In genomic region chr10:79090134-79090803, GRCh38 we compare ENCODE assay signal across 10 cellular contexts. TPM values are rescaled to one million over a fixed set of nuclear protein-coding genes. Genes with fewer than 3 reads are reported as not detected.
A peak's percentile ranks its signal among the peaks of the same experiment; 100 is the strongest.
DNase-seq lines count a peak whose midpoint lies in the region; ATAC-seq and TF ChIP-seq lines count a peak whose summit lies in the region.
"Had no signal": no experiment of that assay in that cellular context is flagged by ENCODE, and none has a peak within 500 bp of the region (broad histone marks: within the 10 kb centered on the region; RNA-seq: fewer than 3 reads in every experiment).

No MANE protein-coding gene starts in this region.

- peaks cover 44% of the 10 kb centered on the region for H3K4me1 Mint-ChIP-seq in T-helper 17 cell
- peaks cover 57% of the 10 kb centered on the region for H3K4me1 Mint-ChIP-seq in neural crest cell

- TF ChIP-seq CTCF in neural crest cell (conservative IDR thresholded peaks at IDR 0.05), result no peak

- no peaks in the 10 kb centered on the region for H3K9me3 ChIP-seq in T-helper 17 cell (ENCODE audit: control insufficient read depth, low read length, poor library complexity, severe bottlenecking)

- H3K27me3 Mint-ChIP-seq in T-helper 17 cell (no peaks in the 10 kb centered on the region), neural crest cell (ENCODE audit: low read depth) (no peaks in the 10 kb centered on the region)
- H3K27me3 Mint-ChIP-seq: activated naive CD8-positive, alpha-beta T cell treated with anti-CD3 and anti-CD28 coated beads, Interleukin-2, amount 50 U/mL, for 24 hours had no signal

- H3K4me3 Mint-ChIP-seq in T-helper 17 cell (no peak overlapping the region), neural crest cell (no peak overlapping the region)
- H3K4me3 Mint-ChIP-seq: activated naive CD8-positive, alpha-beta T cell treated with anti-CD3 and anti-CD28 coated beads, Interleukin-2, amount 50 U/mL, for 24 hours; natural killer cell had no signal

- DNase-seq in EH (ENCODE audit: low read depth) (peak; percentile 60), T-helper 17 cell (no peak), neural crest cell (ENCODE audit: low read depth, low spot score) (no peak), DMS153 (lab: John Stamatoyannopoulos, UW) (no peak)
- DNase-seq in activated CD4-positive, alpha-beta T cell treated with anti-CD3 and anti-CD28 coated beads, Interleukin-2, amount 50 U/mL, for 48 hours, result no peak
- DNase-seq: activated naive CD8-positive, alpha-beta T cell treated with anti-CD3 and anti-CD28 coated beads, Interleukin-2, amount 50 U/mL, for 24 hours; natural killer cell had no signal

- peak overlapping the region; percentile 85 for H3K27ac Mint-ChIP-seq in T-helper 17 cell
- peak overlapping the region; percentile 62 for H3K27ac Mint-ChIP-seq in neural crest cell (ENCODE audit: unreplicated experiment)
- H3K27ac Mint-ChIP-seq: activated naive CD8-positive, alpha-beta T cell treated with anti-CD3 and anti-CD28 coated beads, Interleukin-2, amount 50 U/mL, for 24 hours had no signal

- ATAC-seq in HG02852 (IDR thresholded peaks at IDR 0.05; ENCODE audit: unreplicated experiment) (peak; percentile 37), T-helper 17 cell (no peak), HG02623 (IDR thresholded peaks at IDR 0.05; ENCODE audit: unreplicated experiment) (no peak), HG03469 (IDR thresholded peaks at IDR 0.05; ENCODE audit: unreplicated experiment) (no peak)
- ATAC-seq: activated naive CD8-positive, alpha-beta T cell treated with anti-CD3 and anti-CD28 coated beads, Interleukin-2, amount 50 U/mL, for 24 hours had no signal

- no peaks in the 10 kb centered on the region for H3K9me3 Mint-ChIP-seq in neural crest cell
- H3K9me3 Mint-ChIP-seq: activated naive CD8-positive, alpha-beta T cell treated with anti-CD3 and anti-CD28 coated beads, Interleukin-2, amount 50 U/mL, for 24 hours; natural killer cell had no signal

- H3K36me3 Mint-ChIP-seq in T-helper 17 cell (ENCODE audit: low read depth) (no peaks in the 10 kb centered on the region), neural crest cell (ENCODE audit: low read depth) (no peaks in the 10 kb centered on the region)
- H3K36me3 Mint-ChIP-seq: natural killer cell had no signal

RNA-seq across cellular contexts. Expression of gene ZMIZ1, which starts 21.5 kb away (rescaled TPM):
- total RNA-seq in T-helper 17 cell (10 to 100 TPM; 30.0 to 34.0 TPM), neural crest cell (87.1 and 92.0 TPM in 2 replicates)
